In the genomic region with DNA sequence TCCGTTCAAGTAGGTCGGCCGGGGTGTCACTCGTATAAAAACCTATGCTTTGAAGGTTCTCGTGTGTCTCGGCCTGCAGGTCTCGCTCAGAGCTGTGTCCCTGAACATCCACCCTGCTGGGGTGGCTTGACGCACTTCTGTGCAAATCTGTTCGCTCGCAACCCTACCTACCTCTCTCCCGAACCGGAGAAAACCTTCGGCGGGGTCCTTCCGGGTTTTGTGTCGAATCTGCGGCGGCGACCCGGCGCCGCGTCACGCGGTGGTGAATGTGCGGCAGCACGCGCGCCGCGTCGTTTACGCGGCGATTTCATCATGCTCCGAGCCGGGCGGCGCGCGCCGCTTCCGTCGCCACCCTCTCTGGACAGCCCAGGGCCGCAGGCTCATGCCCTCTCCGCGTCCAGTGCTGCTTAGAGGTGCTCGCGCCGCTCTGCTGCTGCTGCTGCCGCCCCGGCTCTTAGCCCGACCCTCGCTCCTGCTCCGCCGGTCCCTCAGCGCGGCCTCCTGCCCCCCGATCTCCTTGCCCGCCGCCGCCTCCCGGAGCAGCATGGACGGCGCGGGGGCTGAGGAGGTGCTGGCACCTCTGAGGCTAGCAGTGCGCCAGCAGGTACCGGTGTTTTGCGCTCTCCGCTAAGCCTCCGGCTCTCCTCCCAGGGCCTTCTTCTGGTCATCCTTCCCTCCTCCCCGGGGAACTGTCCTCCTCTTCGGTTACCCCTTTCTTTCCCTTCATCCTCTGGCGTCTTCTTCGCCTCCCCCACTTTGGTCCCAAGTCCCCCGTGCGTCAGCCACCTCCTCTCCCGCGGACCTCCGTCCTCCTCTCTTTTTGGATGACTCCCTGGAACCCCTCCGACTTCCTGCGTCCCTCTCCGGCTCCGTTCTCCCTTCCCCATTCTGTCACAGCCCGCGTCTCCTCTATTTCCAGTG, we compare ENCODE assay signal across 1 cellular context.
TF ChIP-seq lines count a peak whose summit lies in the region.

GARS1 (plus strand) TSS at position 339 of the 921 bp plus-strand sequence; CDS start at position 383, 44 bp downstream.

TF ChIP-seq in HepG2, 621 proteins besides CTCF, POLR2A, EP300 and RAD21 (continues in another document):
- TF ChIP-seq, protein P1, sequence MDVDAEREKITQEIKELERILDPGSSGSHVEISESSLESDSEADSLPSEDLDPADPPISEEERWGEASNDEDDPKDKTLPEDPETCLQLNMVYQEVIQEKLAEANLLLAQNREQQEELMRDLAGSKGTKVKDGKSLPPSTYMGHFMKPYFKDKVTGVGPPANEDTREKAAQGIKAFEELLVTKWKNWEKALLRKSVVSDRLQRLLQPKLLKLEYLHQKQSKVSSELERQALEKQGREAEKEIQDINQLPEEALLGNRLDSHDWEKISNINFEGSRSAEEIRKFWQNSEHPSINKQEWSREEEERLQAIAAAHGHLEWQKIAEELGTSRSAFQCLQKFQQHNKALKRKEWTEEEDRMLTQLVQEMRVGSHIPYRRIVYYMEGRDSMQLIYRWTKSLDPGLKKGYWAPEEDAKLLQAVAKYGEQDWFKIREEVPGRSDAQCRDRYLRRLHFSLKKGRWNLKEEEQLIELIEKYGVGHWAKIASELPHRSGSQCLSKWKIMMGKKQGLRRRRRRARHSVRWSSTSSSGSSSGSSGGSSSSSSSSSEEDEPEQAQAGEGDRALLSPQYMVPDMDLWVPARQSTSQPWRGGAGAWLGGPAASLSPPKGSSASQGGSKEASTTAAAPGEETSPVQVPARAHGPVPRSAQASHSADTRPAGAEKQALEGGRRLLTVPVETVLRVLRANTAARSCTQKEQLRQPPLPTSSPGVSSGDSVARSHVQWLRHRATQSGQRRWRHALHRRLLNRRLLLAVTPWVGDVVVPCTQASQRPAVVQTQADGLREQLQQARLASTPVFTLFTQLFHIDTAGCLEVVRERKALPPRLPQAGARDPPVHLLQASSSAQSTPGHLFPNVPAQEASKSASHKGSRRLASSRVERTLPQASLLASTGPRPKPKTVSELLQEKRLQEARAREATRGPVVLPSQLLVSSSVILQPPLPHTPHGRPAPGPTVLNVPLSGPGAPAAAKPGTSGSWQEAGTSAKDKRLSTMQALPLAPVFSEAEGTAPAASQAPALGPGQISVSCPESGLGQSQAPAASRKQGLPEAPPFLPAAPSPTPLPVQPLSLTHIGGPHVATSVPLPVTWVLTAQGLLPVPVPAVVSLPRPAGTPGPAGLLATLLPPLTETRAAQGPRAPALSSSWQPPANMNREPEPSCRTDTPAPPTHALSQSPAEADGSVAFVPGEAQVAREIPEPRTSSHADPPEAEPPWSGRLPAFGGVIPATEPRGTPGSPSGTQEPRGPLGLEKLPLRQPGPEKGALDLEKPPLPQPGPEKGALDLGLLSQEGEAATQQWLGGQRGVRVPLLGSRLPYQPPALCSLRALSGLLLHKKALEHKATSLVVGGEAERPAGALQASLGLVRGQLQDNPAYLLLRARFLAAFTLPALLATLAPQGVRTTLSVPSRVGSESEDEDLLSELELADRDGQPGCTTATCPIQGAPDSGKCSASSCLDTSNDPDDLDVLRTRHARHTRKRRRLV (CRISPR knock-in tag; IDR thresholded peaks at IDR 0.05) = 0 out of 2 replicates have a peak, but pooled peaks have one; percentile 26
- TF ChIP-seq TFDP1 (CRISPR knock-in tag; IDR thresholded peaks at IDR 0.05; ENCODE audit: borderline replicate concordance) (peak; percentile 91; the same call in 1 of the 2 replicates), ZNF569 (CRISPR knock-in tag; IDR thresholded peaks at IDR 0.05; ENCODE audit: borderline replicate concordance) (0 out of 2 replicates have a peak, but pooled peaks have one; percentile 5), ZNF282 (IDR thresholded peaks at IDR 0.05; ENCODE audit: partially characterized antibody) (no peak), SRF (IDR thresholded peaks at IDR 0.05; ENCODE audit: low read depth, low read length) (no peak), ZBTB7B (CRISPR knock-in tag; IDR thresholded peaks at IDR 0.05) (peak; percentile 98), PBX3 (CRISPR knock-in tag; IDR thresholded peaks at IDR 0.05; ENCODE audit: borderline replicate concordance) (peak; percentile 60; the same call in 1 of the 2 replicates), ZNF567 (CRISPR knock-in tag; IDR thresholded peaks at IDR 0.05; ENCODE audit: borderline replicate concordance) (peak; percentile 96; the same call in 1 of the 2 replicates), CSRNP2 (CRISPR knock-in tag; conservative IDR thresholded peaks at IDR 0.05; ENCODE audit: low read depth) (no peak), MXD4 (CRISPR knock-in tag; IDR thresholded peaks at IDR 0.05) (peak; percentile 95), ZNF576 (CRISPR knock-in tag; IDR thresholded peaks at IDR 0.05) (no peak), SMARCC2 (IDR thresholded peaks at IDR 0.05) (no peak), JUND (CRISPR knock-in tag; IDR thresholded peaks at IDR 0.05) (peak; percentile 66; the same call in 1 of the 2 replicates), ZNF782 (CRISPR knock-in tag; IDR thresholded peaks at IDR 0.05; ENCODE audit: borderline replicate concordance) (peak; percentile 88; the same call in 1 of the 2 replicates), ZNF891 (CRISPR knock-in tag; IDR thresholded peaks at IDR 0.05) (peak; percentile 79; the same call in 1 of the 2 replicates), ZNF629 (CRISPR knock-in tag; conservative IDR thresholded peaks at IDR 0.05) (peak; percentile 47; the same call in 1 of the 2 replicates), ZNF12 (CRISPR knock-in tag; IDR thresholded peaks at IDR 0.05) (peak; percentile 75), CERS6 (CRISPR knock-in tag; IDR thresholded peaks at IDR 0.05) (no peak), MBD4 (IDR thresholded peaks at IDR 0.05; ENCODE audit: borderline replicate concordance, low read length) (no peak), NFE2 (CRISPR knock-in tag; IDR thresholded peaks at IDR 0.05) (no peak), YEATS4 (CRISPR knock-in tag; IDR thresholded peaks at IDR 0.05; ENCODE audit: borderline replicate concordance) (peak; percentile 100), HNRNPLL (IDR thresholded peaks at IDR 0.05; ENCODE audit: low read depth, low read length, poor library complexity, severe bottlenecking) (peak; percentile 95), HHEX (CRISPR knock-in tag; IDR thresholded peaks at IDR 0.05) (no peak), GABPA (IDR thresholded peaks at IDR 0.05; ENCODE audit: low read depth, low read length) (peak; percentile 38), GABPA (CRISPR knock-in tag; IDR thresholded peaks at IDR 0.05; ENCODE audit: low read depth) (peak; percentile 78), CREM (IDR thresholded peaks at IDR 0.05) (peak; percentile 93), CREM (CRISPR knock-in tag; IDR thresholded peaks at IDR 0.05) (peak; percentile 90), ZNF10 (CRISPR knock-in tag; IDR thresholded peaks at IDR 0.05; ENCODE audit: borderline replicate concordance, low read depth) (no peak), ZC3H4 (CRISPR knock-in tag; IDR thresholded peaks at IDR 0.05; ENCODE audit: borderline replicate concordance) (no peak), ZNF121 (CRISPR knock-in tag; IDR thresholded peaks at IDR 0.05) (peak; percentile 51; the same call in 1 of the 2 replicates), ATF7 (IDR thresholded peaks at IDR 0.05) (no peak), ATF7 (CRISPR knock-in tag; IDR thresholded peaks at IDR 0.05) (peak; percentile 86), ZNF24 (IDR thresholded peaks at IDR 0.05) (peak; percentile 75)
- TF ChIP-seq, protein P2, sequence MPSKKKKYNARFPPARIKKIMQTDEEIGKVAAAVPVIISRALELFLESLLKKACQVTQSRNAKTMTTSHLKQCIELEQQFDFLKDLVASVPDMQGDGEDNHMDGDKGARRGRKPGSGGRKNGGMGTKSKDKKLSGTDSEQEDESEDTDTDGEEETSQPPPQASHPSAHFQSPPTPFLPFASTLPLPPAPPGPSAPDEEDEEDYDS (CRISPR knock-in tag; IDR thresholded peaks at IDR 0.05) = peak; percentile 63
- TF ChIP-seq, protein P3, sequence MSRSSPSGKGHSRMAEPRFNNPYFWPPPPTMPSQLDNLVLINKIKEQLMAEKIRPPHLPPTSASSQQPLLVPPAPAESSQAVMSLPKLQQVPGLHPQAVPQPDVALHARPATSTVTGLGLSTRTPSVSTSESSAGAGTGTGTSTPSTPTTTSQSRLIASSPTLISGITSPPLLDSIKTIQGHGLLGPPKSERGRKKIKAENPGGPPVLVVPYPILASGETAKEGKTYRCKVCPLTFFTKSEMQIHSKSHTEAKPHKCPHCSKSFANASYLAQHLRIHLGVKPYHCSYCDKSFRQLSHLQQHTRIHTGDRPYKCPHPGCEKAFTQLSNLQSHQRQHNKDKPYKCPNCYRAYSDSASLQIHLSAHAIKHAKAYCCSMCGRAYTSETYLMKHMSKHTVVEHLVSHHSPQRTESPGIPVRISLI (CRISPR knock-in tag; IDR thresholded peaks at IDR 0.05; ENCODE audit: borderline replicate concordance) = peak; percentile 46; the same call in 1 of the 2 replicates
- TF ChIP-seq, protein P4, sequence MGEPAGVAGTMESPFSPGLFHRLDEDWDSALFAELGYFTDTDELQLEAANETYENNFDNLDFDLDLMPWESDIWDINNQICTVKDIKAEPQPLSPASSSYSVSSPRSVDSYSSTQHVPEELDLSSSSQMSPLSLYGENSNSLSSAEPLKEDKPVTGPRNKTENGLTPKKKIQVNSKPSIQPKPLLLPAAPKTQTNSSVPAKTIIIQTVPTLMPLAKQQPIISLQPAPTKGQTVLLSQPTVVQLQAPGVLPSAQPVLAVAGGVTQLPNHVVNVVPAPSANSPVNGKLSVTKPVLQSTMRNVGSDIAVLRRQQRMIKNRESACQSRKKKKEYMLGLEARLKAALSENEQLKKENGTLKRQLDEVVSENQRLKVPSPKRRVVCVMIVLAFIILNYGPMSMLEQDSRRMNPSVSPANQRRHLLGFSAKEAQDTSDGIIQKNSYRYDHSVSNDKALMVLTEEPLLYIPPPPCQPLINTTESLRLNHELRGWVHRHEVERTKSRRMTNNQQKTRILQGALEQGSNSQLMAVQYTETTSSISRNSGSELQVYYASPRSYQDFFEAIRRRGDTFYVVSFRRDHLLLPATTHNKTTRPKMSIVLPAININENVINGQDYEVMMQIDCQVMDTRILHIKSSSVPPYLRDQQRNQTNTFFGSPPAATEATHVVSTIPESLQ (CRISPR knock-in tag; conservative IDR thresholded peaks at IDR 0.05) = no peak
- TF ChIP-seq, protein P5, sequence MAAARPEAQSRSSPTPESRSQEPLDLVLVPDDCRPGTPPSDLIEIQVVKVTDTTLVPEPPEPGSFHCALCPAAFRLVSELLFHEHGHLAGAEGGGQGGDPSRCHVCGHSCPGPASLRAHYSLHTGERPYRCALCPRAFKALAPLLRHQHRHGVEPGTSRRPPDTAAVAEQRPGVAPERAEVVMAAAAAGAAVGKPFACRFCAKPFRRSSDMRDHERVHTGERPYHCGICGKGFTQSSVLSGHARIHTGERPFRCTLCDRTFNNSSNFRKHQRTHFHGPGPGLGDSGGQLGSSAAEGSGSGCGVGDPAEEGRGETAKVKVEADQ (CRISPR knock-in tag; IDR thresholded peaks at IDR 0.05; ENCODE audit: borderline replicate concordance) = peak; percentile 81; the same call in 1 of the 2 replicates
